Comparison of ENCODE assay signal across 16 cellular contexts in the genomic region with DNA sequence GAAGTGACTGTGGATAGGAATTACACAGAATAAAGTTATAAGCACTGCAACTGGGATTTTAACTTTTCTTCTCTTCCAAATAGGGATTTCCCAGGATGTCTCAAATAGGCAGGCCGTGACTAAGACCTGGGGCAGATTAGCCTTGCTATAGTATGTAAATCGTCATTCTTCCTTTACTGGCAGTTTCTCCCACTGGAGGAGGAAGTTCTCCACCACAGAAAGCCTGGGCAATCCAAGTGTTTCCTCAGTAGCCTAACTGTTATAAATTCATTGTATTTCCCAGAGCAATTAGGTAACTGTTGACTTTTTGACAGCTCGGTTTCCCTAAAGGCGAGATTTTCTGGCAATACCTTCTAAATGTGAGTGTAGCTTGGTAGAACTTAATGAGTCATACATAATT. TPM values are rescaled to one million over a fixed set of nuclear protein-coding genes. Genes with fewer than 3 reads are reported as not detected.
DNase-seq lines count a peak whose midpoint lies in the region; ATAC-seq lines count a peak whose summit lies in the region.
"Had no signal": no experiment of that assay in that cellular context is flagged by ENCODE, and none has a peak within 500 bp of the region (broad histone marks: within the 10 kb centered on the region; RNA-seq: fewer than 3 reads in every experiment).

A gene with protein sequence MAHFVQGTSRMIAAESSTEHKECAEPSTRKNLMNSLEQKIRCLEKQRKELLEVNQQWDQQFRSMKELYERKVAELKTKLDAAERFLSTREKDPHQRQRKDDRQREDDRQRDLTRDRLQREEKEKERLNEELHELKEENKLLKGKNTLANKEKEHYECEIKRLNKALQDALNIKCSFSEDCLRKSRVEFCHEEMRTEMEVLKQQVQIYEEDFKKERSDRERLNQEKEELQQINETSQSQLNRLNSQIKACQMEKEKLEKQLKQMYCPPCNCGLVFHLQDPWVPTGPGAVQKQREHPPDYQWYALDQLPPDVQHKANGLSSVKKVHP (minus strand): TSS at position 31 of the 400 bp plus-strand sequence. CDS start 196 bp downstream, outside the sequence.

- H3K9me3 Mint-ChIP-seq in activated T-helper 1 cell treated with anti-CD3 and anti-CD28 coated beads, Interleukin-12 subunit alpha, Interleukin-12 subunit beta, Interleukin-2, Interleukin-4 antibody, amounts not matched to agents 30 ng/mL and 10 ng/mL and 1 ng/mL, durations not matched to agents 14 hours and 24 hours and 36 hours = no peaks in the 10 kb centered on the region

- intact Hi-C loops in activated T-helper 1 cell treated with anti-CD3 and anti-CD28 coated beads, Interleukin-12 subunit alpha, Interleukin-12 subunit beta, Interleukin-2, Interleukin-4 antibody, amounts not matched to agents 30 ng/mL and 10 ng/mL and 1 ng/mL, durations not matched to agents 14 hours and 24 hours and 36 hours (cut with micrococcal nuclease) = no loop called here

- in situ Hi-C loops in GM23248 (cut with MboI) = no loop called here

- no peak within 1 kb of the TSS for H3K4me3 Mint-ChIP-seq in activated T-helper 1 cell treated with anti-CD3 and anti-CD28 coated beads, Interleukin-12 subunit alpha, Interleukin-12 subunit beta, Interleukin-2, Interleukin-4 antibody, amounts not matched to agents 30 ng/mL and 10 ng/mL and 1 ng/mL, durations not matched to agents 14 hours and 24 hours and 36 hours

- no peak within 1 kb of the TSS for H2AFZ ChIP-seq in GM23248

- no peaks in the 10 kb centered on the region for H3K9me3 ChIP-seq in BLaER1
- H3K9me3 ChIP-seq in GM23248 (ENCODE audit: low read depth) = no peaks in the 10 kb centered on the region
- H3K9me3 ChIP-seq: adrenal gland had no signal

- H3K4me2 ChIP-seq in BLaER1 (peak within 1 kb of the TSS; percentile 42), GM23248 (ENCODE audit: unreplicated experiment) (no peak within 1 kb of the TSS)

- no peaks in the 10 kb centered on the region for H4K20me1 ChIP-seq in BLaER1
- H4K20me1 ChIP-seq in GM23248 (ENCODE audit: insufficient read depth) = no peaks in the 10 kb centered on the region

- ATAC-seq in HG02623 (IDR thresholded peaks at IDR 0.05; ENCODE audit: unreplicated experiment) (no peak), GM21528 (IDR thresholded peaks at IDR 0.05; ENCODE audit: low FRiP score, unreplicated experiment) (no peak)
- ATAC-seq: left lobe of liver; sciatic nerve; stimulated activated naive CD8-positive, alpha-beta T cell treated with anti-CD3 and anti-CD28 coated beads, Interleukin-15, Interleukin-2, amounts not matched to agents 100 U/mL and 50 U/mL, for 24 hours had no signal

- H3K27me3 ChIP-seq in BLaER1 (no peaks in the 10 kb centered on the region), GM23248 (replicated peaks; ENCODE audit: insufficient read depth) (no peaks in the 10 kb centered on the region)
- H3K27me3 ChIP-seq: adrenal gland had no signal

- H3K27ac ChIP-seq in BLaER1 (no peak within 1 kb of the TSS), GM23248 (no peak within 1 kb of the TSS)
- H3K27ac ChIP-seq: adrenal gland had no signal

- 92% methylated on average over 4 of the region's 4 CpGs for WGBS in GM23248 (ENCODE audit: low coverage in 1 of 2, low lambda C conversion rate in 2 of 2, missing lambda C conversion rate in 2 of 2), 2 experiments

- H3K27ac Mint-ChIP-seq in activated T-helper 1 cell treated with anti-CD3 and anti-CD28 coated beads, Interleukin-12 subunit alpha, Interleukin-12 subunit beta, Interleukin-2, Interleukin-4 antibody, amounts not matched to agents 30 ng/mL and 10 ng/mL and 1 ng/mL, durations not matched to agents 14 hours and 24 hours and 36 hours = no peak within 1 kb of the TSS

- H3K4me3 ChIP-seq in BLaER1 (no peak within 1 kb of the TSS), GM23248 (no peak within 1 kb of the TSS)
- H3K4me3 ChIP-seq: adrenal gland had no signal

- peak; percentile 42 for DNase-seq in GM23248
- DNase-seq in activated T-helper 1 cell treated with anti-CD3 and anti-CD28 coated beads, Interleukin-12 subunit alpha, Interleukin-12 subunit beta, Interleukin-2, Interleukin-4 antibody, amounts not matched to agents 30 ng/mL and 10 ng/mL and 1 ng/mL, durations not matched to agents 14 hours and 24 hours and 36 hours (ENCODE audit: low spot score) = no peak
- peak; percentile 88 for DNase-seq in glomerular endothelial cell (ENCODE audit: extremely low read depth, low read depth, low spot score)
- no peak for DNase-seq in AG08396 (ENCODE audit: low spot score)
- no peak for DNase-seq in AML-193 (lab: John Stamatoyannopoulos, UW)
- DNase-seq: adrenal gland; NCI-H1417 treated with DMSO at 0.1 percent for 48 hours; NCI-H69; SHP77 treated with DMSO at 0.1 percent for 48 hours; stimulated activated naive CD8-positive, alpha-beta T cell treated with anti-CD3 and anti-CD28 coated beads, Interleukin-15, Interleukin-2, amounts not matched to agents 100 U/mL and 50 U/mL, for 24 hours had no signal

- no peaks in the 10 kb centered on the region for H3K79me2 ChIP-seq in GM23248 (ENCODE audit: insufficient read depth)

- H3K36me3 ChIP-seq in BLaER1 (no peaks in the 10 kb centered on the region), GM23248 (ENCODE audit: low read depth) (no peaks in the 10 kb centered on the region)
- H3K36me3 ChIP-seq: adrenal gland had no signal

- H3K36me3 Mint-ChIP-seq in activated T-helper 1 cell treated with anti-CD3 and anti-CD28 coated beads, Interleukin-12 subunit alpha, Interleukin-12 subunit beta, Interleukin-2, Interleukin-4 antibody, amounts not matched to agents 30 ng/mL and 10 ng/mL and 1 ng/mL, durations not matched to agents 14 hours and 24 hours and 36 hours (ENCODE audit: low read depth) = peaks cover 3% of the 10 kb centered on the region

- no peaks in the 10 kb centered on the region for H3K9me2 ChIP-seq in GM23248 (ENCODE audit: insufficient read depth)

- H3F3A ChIP-seq in GM23248 (ENCODE audit: insufficient read depth) = no peaks in the 10 kb centered on the region

- H3K9ac ChIP-seq in BLaER1 = no peak within 1 kb of the TSS
- no peak within 1 kb of the TSS for H3K9ac ChIP-seq in GM23248

- H3K4me1 Mint-ChIP-seq in activated T-helper 1 cell treated with anti-CD3 and anti-CD28 coated beads, Interleukin-12 subunit alpha, Interleukin-12 subunit beta, Interleukin-2, Interleukin-4 antibody, amounts not matched to agents 30 ng/mL and 10 ng/mL and 1 ng/mL, durations not matched to agents 14 hours and 24 hours and 36 hours (ENCODE audit: low read depth) = peaks cover 31% of the 10 kb centered on the region

- H3K4me1 ChIP-seq in BLaER1 (peaks cover 61% of the 10 kb centered on the region), GM23248 (ENCODE audit: insufficient read depth) (no peaks in the 10 kb centered on the region)
- H3K4me1 ChIP-seq: adrenal gland had no signal

- H3K27me3 Mint-ChIP-seq in activated T-helper 1 cell treated with anti-CD3 and anti-CD28 coated beads, Interleukin-12 subunit alpha, Interleukin-12 subunit beta, Interleukin-2, Interleukin-4 antibody, amounts not matched to agents 30 ng/mL and 10 ng/mL and 1 ng/mL, durations not matched to agents 14 hours and 24 hours and 36 hours (ENCODE audit: insufficient read depth) = peaks cover 10% of the 10 kb centered on the region

RNA-seq across cellular contexts. Expression of the gene that starts here (rescaled TPM):
- total RNA-seq in GM23248 (2014; rRNA removed; shearing (Covaris generic)) = 0.76 and 1.4 TPM in 2 replicates
- 2.2 TPM in 2 replicates for polyA plus RNA-seq in GM23248 (2016; fragmentation: Nextera tagmentation; extraction: Ambion mirVana)
- 21.9 and 23.9 TPM in 2 replicates for total RNA-seq in activated T-helper 1 cell treated with anti-CD3 and anti-CD28 coated beads, Interleukin-12 subunit alpha, Interleukin-12 subunit beta, Interleukin-2, Interleukin-4 antibody, amounts not matched to agents 30 ng/mL and 10 ng/mL and 1 ng/mL, durations not matched to agents 14 hours and 24 hours and 36 hours
- total RNA-seq in glomerular endothelial cell = 4.4 and 4.9 TPM in 2 replicates
- total RNA-seq: G401, left lobe of liver had no signal

Comparison
In these comparisons a context has a peak if more than half of its experiments do, and no peak if none do; other contexts are left out.
1. DNase-seq: peak in GM23248 (single experiment) and glomerular endothelial cell (single experiment); none in activated T-helper 1 cell treated with anti-CD3 and anti-CD28 coated beads, Interleukin-12 subunit alpha, Interleukin-12 subunit beta, Interleukin-2, Interleukin-4 antibody, amounts not matched to agents 30 ng/mL and 10 ng/mL and 1 ng/mL, durations not matched to agents 14 hours and 24 hours and 36 hours (single experiment), AG08396 (single experiment) and AML-193 (0 of 2).